18 cellular contexts compared by ENCODE assay signal in genomic region chr18:390748-391478, GRCh38.
"Had no signal": no experiment of that assay in that cellular context is flagged by ENCODE, and none has a peak within 500 bp of the region (broad histone marks: within the 10 kb centered on the region; RNA-seq: fewer than 3 reads in every experiment).

No MANE protein-coding gene starts in this region.

- H3K27me3 ChIP-seq: adrenal gland had no signal

- ATAC-seq: activated CD8-positive, alpha-beta T cell treated with anti-CD3 and anti-CD28 coated beads, Interleukin-2, amount 10 ng/mL, durations not matched to agents 7 days and 5 days had no signal

- H3K4me1 ChIP-seq: adrenal gland had no signal

- H3K9me3 ChIP-seq: adrenal gland had no signal

- H3K4me3 ChIP-seq: adrenal gland had no signal

- H3K27ac ChIP-seq: adrenal gland had no signal

- H3K36me3 ChIP-seq: adrenal gland had no signal

- DNase-seq: activated CD4-positive, alpha-beta T cell treated with anti-CD3 and anti-CD28 coated beads for 48 hours; activated CD4-positive, alpha-beta T cell treated with anti-CD3 and anti-CD28 coated beads, Interleukin-2, amount 50 U/mL, for 4 hours; activated CD4-positive, CD25-positive, alpha-beta regulatory T cell treated with anti-CD3 and anti-CD28 coated beads, Interleukin-2, amount 50 U/mL, for 72 hours; activated CD8-positive, alpha-beta memory T cell treated with anti-CD3 and anti-CD28 coated beads, Interleukin-2, amount 50 U/mL, for 48 hours; activated CD8-positive, alpha-beta T cell treated with anti-CD3 and anti-CD28 coated beads, Interleukin-2, amount 10 ng/mL, durations not matched to agents 7 days and 5 days; activated naive CD4-positive, alpha-beta T cell treated with anti-CD3 and anti-CD28 coated beads, Interleukin-2, amount 50 U/mL, for 16 hours; activated naive CD8-positive, alpha-beta T cell treated with anti-CD3 and anti-CD28 coated beads, Interleukin-2, amount 10 ng/mL, durations not matched to agents 7 days and 5 days; activated T-cell treated with anti-CD3 and anti-CD28 coated beads, Interleukin-2, amount 50 U/mL, for 1 hour; anterior cingulate cortex; cerebellar nuclear complex; NCI-H1092 treated with DMSO at 0.1 percent for 48 hours; NCI-H1417 treated with DMSO at 0.1 percent for 48 hours; NCI-H1694 treated with DMSO at 0.1 percent for 48 hours; NCI-H2029 treated with DMSO at 0.1 percent for 48 hours; NCI-H510A; NCI-H526 treated with DMSO at 0.1 percent for 48 hours; SHP77 treated with DMSO at 0.1 percent for 48 hours had no signal
